In the genomic region with DNA sequence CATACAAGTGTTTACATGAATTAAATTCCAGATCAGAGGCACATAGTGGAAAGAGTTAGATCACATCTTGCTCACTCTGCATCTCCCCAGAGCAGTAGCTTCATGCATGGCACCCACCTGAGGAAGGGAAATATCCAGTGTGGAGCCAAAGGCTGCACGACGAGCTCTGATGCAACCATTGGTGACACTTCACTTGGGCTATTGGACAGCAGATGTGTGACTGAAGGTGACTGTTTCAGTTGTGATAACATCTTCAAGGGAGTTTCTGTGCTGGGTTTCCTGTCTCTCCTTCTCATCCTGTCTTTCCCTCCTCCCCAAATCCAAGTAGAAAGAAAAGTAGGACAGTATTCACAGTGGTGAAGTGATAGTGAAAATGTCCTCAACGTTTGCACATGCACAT, we compare ENCODE assay signal across 2 cellular contexts.
A peak's percentile ranks its signal among the peaks of the same experiment; 100 is the strongest.
TF ChIP-seq lines count a peak whose summit lies in the region.

No MANE protein-coding gene starts in this region.

TF ChIP-seq in K562, 482 proteins besides CTCF, POLR2A, EP300 and RAD21 (continues in another document):
- peak; percentile 46; the same call in 1 of the 2 replicates for TF ChIP-seq SMARCA4 (IDR thresholded peaks at IDR 0.05)
- TF ChIP-seq ATF7 (IDR thresholded peaks at IDR 0.05): peak; percentile 42; the same call in 1 of the 2 replicates
- TF ChIP-seq ZNF766 (CRISPR knock-in tag; conservative IDR thresholded peaks at IDR 0.05): 0 out of 2 replicates have a peak, but pooled peaks have one; percentile 36
- TF ChIP-seq SOX6 (IDR thresholded peaks at IDR 0.05): 0 out of 2 replicates have a peak, but pooled peaks have one; percentile 37
- TF ChIP-seq SP1 (CRISPR knock-in tag; IDR thresholded peaks at IDR 0.05): no peak
- TF ChIP-seq ZEB2 (IDR thresholded peaks at IDR 0.05): peak; percentile 63; the same call in 1 of the 2 replicates
- no peak for TF ChIP-seq CBFA2T2 (conservative IDR thresholded peaks at IDR 0.05)
- peak; percentile 47; the same call in 1 of the 2 replicates for TF ChIP-seq CREM (IDR thresholded peaks at IDR 0.05; ENCODE audit: low read depth)
- TF ChIP-seq, protein P1, sequence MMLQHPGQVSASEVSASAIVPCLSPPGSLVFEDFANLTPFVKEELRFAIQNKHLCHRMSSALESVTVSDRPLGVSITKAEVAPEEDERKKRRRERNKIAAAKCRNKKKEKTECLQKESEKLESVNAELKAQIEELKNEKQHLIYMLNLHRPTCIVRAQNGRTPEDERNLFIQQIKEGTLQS (IDR thresholded peaks at IDR 0.05): peak; percentile 83
- TF ChIP-seq, protein P1 (CRISPR knock-in tag; conservative IDR thresholded peaks at IDR 0.05): no peak
- no peak for TF ChIP-seq SRSF7 (optimal IDR thresholded peaks at IDR 0.05; ENCODE audit: low read depth, low read length)
- no peak for TF ChIP-seq ZNF124 (CRISPR knock-in tag; IDR thresholded peaks at IDR 0.05)
- no peak for TF ChIP-seq ZC3H4 (CRISPR knock-in tag; IDR thresholded peaks at IDR 0.05; ENCODE audit: borderline replicate concordance)
- no peak for TF ChIP-seq ESRRA (IDR thresholded peaks at IDR 0.05; ENCODE audit: borderline replicate concordance, low read depth)
- TF ChIP-seq, protein P2, sequence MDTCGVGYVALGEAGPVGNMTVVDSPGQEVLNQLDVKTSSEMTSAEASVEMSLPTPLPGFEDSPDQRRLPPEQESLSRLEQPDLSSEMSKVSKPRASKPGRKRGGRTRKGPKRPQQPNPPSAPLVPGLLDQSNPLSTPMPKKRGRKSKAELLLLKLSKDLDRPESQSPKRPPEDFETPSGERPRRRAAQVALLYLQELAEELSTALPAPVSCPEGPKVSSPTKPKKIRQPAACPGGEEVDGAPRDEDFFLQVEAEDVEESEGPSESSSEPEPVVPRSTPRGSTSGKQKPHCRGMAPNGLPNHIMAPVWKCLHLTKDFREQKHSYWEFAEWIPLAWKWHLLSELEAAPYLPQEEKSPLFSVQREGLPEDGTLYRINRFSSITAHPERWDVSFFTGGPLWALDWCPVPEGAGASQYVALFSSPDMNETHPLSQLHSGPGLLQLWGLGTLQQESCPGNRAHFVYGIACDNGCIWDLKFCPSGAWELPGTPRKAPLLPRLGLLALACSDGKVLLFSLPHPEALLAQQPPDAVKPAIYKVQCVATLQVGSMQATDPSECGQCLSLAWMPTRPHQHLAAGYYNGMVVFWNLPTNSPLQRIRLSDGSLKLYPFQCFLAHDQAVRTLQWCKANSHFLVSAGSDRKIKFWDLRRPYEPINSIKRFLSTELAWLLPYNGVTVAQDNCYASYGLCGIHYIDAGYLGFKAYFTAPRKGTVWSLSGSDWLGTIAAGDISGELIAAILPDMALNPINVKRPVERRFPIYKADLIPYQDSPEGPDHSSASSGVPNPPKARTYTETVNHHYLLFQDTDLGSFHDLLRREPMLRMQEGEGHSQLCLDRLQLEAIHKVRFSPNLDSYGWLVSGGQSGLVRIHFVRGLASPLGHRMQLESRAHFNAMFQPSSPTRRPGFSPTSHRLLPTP (IDR thresholded peaks at IDR 0.05; ENCODE audit: borderline replicate concordance, extremely low read depth, insufficient read length): no peak
- peak; percentile 86 for TF ChIP-seq CEBPB (tag; IDR thresholded peaks at IDR 0.05)
- no peak for TF ChIP-seq ZNF224 (CRISPR knock-in tag; IDR thresholded peaks at IDR 0.05)
- no peak for TF ChIP-seq MYNN (IDR thresholded peaks at IDR 0.05)
- TF ChIP-seq MYNN (CRISPR knock-in tag; IDR thresholded peaks at IDR 0.05): no peak
- no peak for TF ChIP-seq ASH1L (IDR thresholded peaks at IDR 0.05; ENCODE audit: borderline replicate concordance, low read depth, partially characterized antibody)
- TF ChIP-seq, protein P3, sequence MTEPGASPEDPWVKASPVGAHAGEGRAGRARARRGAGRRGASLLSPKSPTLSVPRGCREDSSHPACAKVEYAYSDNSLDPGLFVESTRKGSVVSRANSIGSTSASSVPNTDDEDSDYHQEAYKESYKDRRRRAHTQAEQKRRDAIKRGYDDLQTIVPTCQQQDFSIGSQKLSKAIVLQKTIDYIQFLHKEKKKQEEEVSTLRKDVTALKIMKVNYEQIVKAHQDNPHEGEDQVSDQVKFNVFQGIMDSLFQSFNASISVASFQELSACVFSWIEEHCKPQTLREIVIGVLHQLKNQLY (CRISPR knock-in tag; conservative IDR thresholded peaks at IDR 0.05): no peak
- TF ChIP-seq FOSL1 (tag; conservative IDR thresholded peaks at IDR 0.05): peak; percentile 41; the same call in 1 of the 2 replicates
- TF ChIP-seq TEAD1 (CRISPR knock-in tag; IDR thresholded peaks at IDR 0.05): no peak
- TF ChIP-seq ZNF398 (CRISPR knock-in tag; IDR thresholded peaks at IDR 0.05): no peak
- TF ChIP-seq FOXA1 (IDR thresholded peaks at IDR 0.05; ENCODE audit: borderline replicate concordance): no peak
- peak; percentile 78 for TF ChIP-seq CEBPG (CRISPR knock-in tag; IDR thresholded peaks at IDR 0.05)
- peak; percentile 61 to 64; a peak in 3 of 4 replicates for TF ChIP-seq CEBPG (tag; conservative IDR thresholded peaks at IDR 0.05 in 1 of 2, IDR thresholded peaks at IDR 0.05 in 1 of 2)
- TF ChIP-seq NR2C2 (CRISPR knock-in tag; IDR thresholded peaks at IDR 0.05): no peak
- no peak for TF ChIP-seq NR2C2 (tag; IDR thresholded peaks at IDR 0.05)
- TF ChIP-seq MEIS2 (IDR thresholded peaks at IDR 0.05; ENCODE audit: partially characterized antibody): peak; percentile 21
- peak in 1 of 2 experiments; percentile 44; a peak in 1 of 4 replicates for TF ChIP-seq TRIM24 (IDR thresholded peaks at IDR 0.05)
- TF ChIP-seq SMC3 (conservative IDR thresholded peaks at IDR 0.05; ENCODE audit: insufficient read depth, low read depth, low read length): no peak
- no peak for TF ChIP-seq TCFL5 (CRISPR knock-in tag; conservative IDR thresholded peaks at IDR 0.05)
- TF ChIP-seq POLR2AphosphoS5 (IDR thresholded peaks at IDR 0.05; ENCODE audit: control insufficient read depth, insufficient read depth, low read depth, low read length): no peak
- TF ChIP-seq CTBP1 (IDR thresholded peaks at IDR 0.05; ENCODE audit: borderline replicate concordance): peak; percentile 68

TF ChIP-seq in HepG2, 621 proteins besides CTCF, POLR2A, EP300 and RAD21:
- peak; percentile 9 for TF ChIP-seq SKI (IDR thresholded peaks at IDR 0.05; ENCODE audit: partially characterized antibody)
- TF ChIP-seq CEBPB (IDR thresholded peaks at IDR 0.05; ENCODE audit: borderline replicate concordance, low read depth, low read length): peak; percentile 59; the same call in 1 of the 2 replicates
- TF ChIP-seq CEBPG (CRISPR knock-in tag; IDR thresholded peaks at IDR 0.05): peak; percentile 77
- TF ChIP-seq ZNF383 (CRISPR knock-in tag; IDR thresholded peaks at IDR 0.05; ENCODE audit: borderline replicate concordance): no peak
- peak; percentile 17; the same call in 1 of the 2 replicates for TF ChIP-seq FOSL2 (CRISPR knock-in tag; IDR thresholded peaks at IDR 0.05)
- TF ChIP-seq TEAD3 (CRISPR knock-in tag; optimal IDR thresholded peaks at IDR 0.05; ENCODE audit: borderline replicate concordance): peak; percentile 9
- peak; percentile 66 for TF ChIP-seq ZNF644 (CRISPR knock-in tag; IDR thresholded peaks at IDR 0.05; ENCODE audit: low read depth)
- TF ChIP-seq, protein P1 (CRISPR knock-in tag; IDR thresholded peaks at IDR 0.05): no peak
- TF ChIP-seq ZNF7 (CRISPR knock-in tag; IDR thresholded peaks at IDR 0.05): no peak
- no peak for TF ChIP-seq ZNF329 (CRISPR knock-in tag; IDR thresholded peaks at IDR 0.05; ENCODE audit: low read depth)
- no peak for TF ChIP-seq ZBTB21 (CRISPR knock-in tag; IDR thresholded peaks at IDR 0.05)
